Comparison of ENCODE assay signal across 15 cellular contexts in the genomic region with DNA sequence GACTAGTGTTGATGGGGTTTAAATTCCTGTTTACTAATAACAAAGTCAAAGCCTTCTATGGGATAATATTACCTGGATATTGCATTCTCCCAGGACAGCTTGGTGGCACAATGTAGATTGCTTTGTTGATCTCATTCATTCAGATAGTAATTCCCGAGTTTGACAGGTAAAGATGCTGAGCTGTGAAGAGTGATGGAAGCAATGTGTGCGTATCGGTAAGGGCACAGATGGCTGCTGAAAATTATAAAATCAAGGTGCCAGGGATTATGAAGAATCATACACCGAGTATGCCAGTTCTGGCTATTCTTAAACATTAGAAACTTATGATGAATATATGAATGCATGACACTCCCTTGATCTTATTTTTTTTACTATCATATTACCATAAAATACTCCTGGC.
DNase-seq lines count a peak whose midpoint lies in the region; ATAC-seq, FAIRE-seq and TF ChIP-seq lines count a peak whose summit lies in the region.
"Had no signal": no experiment of that assay in that cellular context is flagged by ENCODE, and none has a peak within 500 bp of the region (broad histone marks: within the 10 kb centered on the region; RNA-seq: fewer than 3 reads in every experiment).

No MANE protein-coding gene starts in this region.

- peaks cover 4% of the 10 kb centered on the region for H3K9me3 Mint-ChIP-seq in neural progenitor cell

- no peak for TF ChIP-seq POLR2A in GM12878 (IDR thresholded peaks at IDR 0.05; ENCODE audit: low read depth, low read length)
- no peak for TF ChIP-seq POLR2A in GM12891 (IDR thresholded peaks at IDR 0.05; ENCODE audit: low read depth, low read length)

- H3K36me3 Mint-ChIP-seq in neural progenitor cell: no peaks in the 10 kb centered on the region
- H3K36me3 Mint-ChIP-seq: CD4-positive, CD25-positive, alpha-beta regulatory T cell had no signal

- SMC1A ChIA-PET in GM12878 (lab: Charles Lee; ENCODE audit: uncharacterized antibody, unreplicated experiment): no interaction called here

- no peak overlapping the region for H3K27ac Mint-ChIP-seq in neural progenitor cell
- H3K27ac Mint-ChIP-seq: CD4-positive, CD25-positive, alpha-beta regulatory T cell had no signal

- BruUV-seq in GM12878 (replicated peaks; lab: Mats Ljungman, UMichigan): no TSS peak

- no peak for FAIRE-seq in GM12878 (lab: Jason Lieb, UNC)
- FAIRE-seq in GM12891 (lab: Jason Lieb, UNC): no peak

- H3K9me2 ChIP-seq in MM.1S (replicated peaks; ENCODE audit: insufficient read depth, low read length): no peaks in the 10 kb centered on the region

- H3K4me3 ChIP-seq in MM.1S (ENCODE audit: low read length) (peak overlapping the region; percentile 43; the same call in 1 of the 2 replicates), GM12878 (peak overlapping the region; percentile 33; the same call in 1 of the 2 replicates), neural progenitor cell (no peak overlapping the region)
- H3K4me3 ChIP-seq: BLaER1 treated with 17β-estradiol and CSF1 and Interleukin-3, amounts not matched to agents 10 nM and 100 nM; GM23248 had no signal

- H4K20me1 ChIP-seq in MM.1S (ENCODE audit: insufficient read depth, low read length): no peaks in the 10 kb centered on the region
- no peaks in the 10 kb centered on the region for H4K20me1 ChIP-seq in GM12878 (ENCODE audit: control insufficient read depth, insufficient read depth)
- no peaks in the 10 kb centered on the region for H4K20me1 ChIP-seq in neural progenitor cell (ENCODE audit: low read depth)
- H4K20me1 ChIP-seq: BLaER1 treated with 17β-estradiol and CSF1 and Interleukin-3, amounts not matched to agents 10 nM and 100 nM had no signal

- H3K27ac ChIP-seq in MM.1S (ENCODE audit: low read length) (no peak overlapping the region), GM12878 (ENCODE audit: control insufficient read depth, insufficient read depth) (no peak overlapping the region), neural progenitor cell (no peak overlapping the region)
- H3K27ac ChIP-seq: GM23248, HL-60 had no signal

- H3K27me3 Mint-ChIP-seq in neural progenitor cell (ENCODE audit: insufficient read depth, low read depth): peaks cover 2% of the 10 kb centered on the region
- H3K27me3 Mint-ChIP-seq: CD4-positive, CD25-positive, alpha-beta regulatory T cell had no signal

- in situ Hi-C loops in G401 (cut with HindIII; ENCODE audit: low sequenced_read_pairs): no loop called here
- in situ Hi-C loops in GM12878 (cut with MboI): no loop called here

- H3K79me2 ChIP-seq in MM.1S (ENCODE audit: low read length) (no peaks in the 10 kb centered on the region), GM12878 (ENCODE audit: control insufficient read depth, insufficient read depth, low read length) (no peaks in the 10 kb centered on the region), neural progenitor cell (ENCODE audit: low read depth) (no peaks in the 10 kb centered on the region)

- H2AFZ ChIP-seq in MM.1S (ENCODE audit: low read length): peak overlapping the region; percentile 45
- peak overlapping the region; percentile 37; the same call in 1 of the 2 replicates for H2AFZ ChIP-seq in GM12878 (ENCODE audit: control insufficient read depth, low read depth, low read length)
- H2AFZ ChIP-seq in neural progenitor cell (replicated peaks): peak overlapping the region; percentile 26
- H2AFZ ChIP-seq: GM23248 had no signal

- H3K4me1 ChIP-seq in MM.1S (ENCODE audit: low read length) (no peaks in the 10 kb centered on the region), GM12878 (ENCODE audit: control insufficient read depth, insufficient read depth, low read length) (no peaks in the 10 kb centered on the region), neural progenitor cell (no peaks in the 10 kb centered on the region)

- TF ChIP-seq RAD21 in GM12878 (IDR thresholded peaks at IDR 0.05; ENCODE audit: insufficient read depth, low read depth, low read length): no peak

- H3K4me2 ChIP-seq in MM.1S (ENCODE audit: low read depth, low read length) (peak overlapping the region; percentile 48), GM12878 (ENCODE audit: control insufficient read depth, insufficient read depth) (peak overlapping the region; percentile 48; the same call in 1 of the 2 replicates), neural progenitor cell (no peak overlapping the region)

- RAD21 ChIA-PET in GM12878 (lab: Charles Lee; ENCODE audit: unreplicated experiment): no interaction called here

- peak; percentile 16; the same call in 1 of the 3 replicates for ATAC-seq in GM12878
- no peak for ATAC-seq in HG03045 (IDR thresholded peaks at IDR 0.05; ENCODE audit: unreplicated experiment)

- H3K4me3 Mint-ChIP-seq in neural progenitor cell: no peak overlapping the region
- H3K4me3 Mint-ChIP-seq: CD4-positive, CD25-positive, alpha-beta regulatory T cell had no signal

- H3K4me1 Mint-ChIP-seq in neural progenitor cell: no peaks in the 10 kb centered on the region
- H3K4me1 Mint-ChIP-seq: CD4-positive, CD25-positive, alpha-beta regulatory T cell had no signal

- H3F3A ChIP-seq in MM.1S (ENCODE audit: insufficient read depth, low read length) (no peaks in the 10 kb centered on the region), neural progenitor cell (ENCODE audit: low read depth) (no peaks in the 10 kb centered on the region)

- POLR2A ChIA-PET in GM12878 (lab: Charles Lee): no interaction called here

- DNase-seq in G401 (ENCODE audit: low spot score) (peak; percentile 79), MM.1S (no peak), GM12878 (ENCODE audit: low read depth, low spot score) (no peak), neural progenitor cell (ENCODE audit: low spot score) (no peak), ecto neural progenitor cell (ENCODE audit: low spot score) (no peak), GM12891 (ENCODE audit: insufficient read length, low spot score) (no peak)
- DNase-seq: 8988T; ACHN; CD4-positive, CD25-positive, alpha-beta regulatory T cell; DMS53; GM23248; H7 had no signal

- intact Hi-C loops in GM12878 (cut with micrococcal nuclease; ENCODE audit: unreplicated experiment): no loop called here

- H3K9me3 ChIP-seq in MM.1S (replicated peaks; ENCODE audit: insufficient read depth, low read length): no peaks in the 10 kb centered on the region
- no peaks in the 10 kb centered on the region for H3K9me3 ChIP-seq in GM12878 (replicated peaks; ENCODE audit: control insufficient read depth, insufficient read depth, low read length)
- peaks cover 11% of the 10 kb centered on the region for H3K9me3 ChIP-seq in neural progenitor cell (ENCODE audit: low read depth)

- TF ChIP-seq CTCF in MM.1S (IDR thresholded peaks at IDR 0.05; ENCODE audit: low read length) (no peak), GM12878 (IDR thresholded peaks at IDR 0.05 in 2 of 3, conservative IDR thresholded peaks at IDR 0.05 in 1 of 3; ENCODE audit: control insufficient read depth in 2 of 3, extremely low read depth in 1 of 3, insufficient read depth in 1 of 3, low read depth in 3 of 3, low read length in 3 of 3) (no peak), neural progenitor cell (IDR thresholded peaks at IDR 0.05) (no peak)

- H3K36me3 ChIP-seq in MM.1S (replicated peaks; ENCODE audit: insufficient read depth, low read length) (no peaks in the 10 kb centered on the region), GM12878 (ENCODE audit: control insufficient read depth in 2 of 2, insufficient read depth in 2 of 2, low read length in 1 of 2) (no peaks in the 10 kb centered on the region), neural progenitor cell (no peaks in the 10 kb centered on the region)
- H3K36me3 ChIP-seq: BLaER1 treated with 17β-estradiol and CSF1 and Interleukin-3, amounts not matched to agents 10 nM and 100 nM had no signal

- H3K9ac ChIP-seq in MM.1S (ENCODE audit: low read length) (no peak overlapping the region), GM12878 (ENCODE audit: control insufficient read depth, insufficient read depth, low read length) (no peak overlapping the region), neural progenitor cell (no peak overlapping the region)
- H3K9ac ChIP-seq: BLaER1 treated with 17β-estradiol and CSF1 and Interleukin-3, amounts not matched to agents 10 nM and 100 nM; GM23248 had no signal

- CTCF ChIA-PET in GM12878 (lab: Yijun Ruan, JAX): interaction anchor here (1.0 kb wide), 1 partner anchor 11 kb away, joined by 3 read pairs; no protein-coding TSS in a partner anchor

- WGBS in GM12878 (ENCODE audit: insufficient coverage, insufficient replicate concordance, low lambda C conversion rate, missing lambda C conversion rate): 32% methylated on average over 4 of the region's 4 CpGs

- no peak for TF ChIP-seq EP300 in GM12878 (IDR thresholded peaks at IDR 0.05; ENCODE audit: borderline replicate concordance in 1 of 2, control insufficient read depth in 1 of 2, low read depth in 2 of 2, low read length in 2 of 2)

- H3K27me3 ChIP-seq in MM.1S (replicated peaks; ENCODE audit: insufficient read depth, low read length): no peaks in the 10 kb centered on the region
- no peaks in the 10 kb centered on the region for H3K27me3 ChIP-seq in GM12878 (replicated peaks in 1 of 2; ENCODE audit: control insufficient read depth in 2 of 2, insufficient read depth in 2 of 2, low read length in 1 of 2)
- no peaks in the 10 kb centered on the region for H3K27me3 ChIP-seq in neural progenitor cell
- H3K27me3 ChIP-seq: BLaER1 treated with 17β-estradiol and CSF1 and Interleukin-3, amounts not matched to agents 10 nM and 100 nM had no signal

TF ChIP-seq in GM12878, 131 proteins besides CTCF, POLR2A, EP300 and RAD21 (continues in another document):
- TF ChIP-seq IRF4 (IDR thresholded peaks at IDR 0.05; ENCODE audit: low read depth, low read length): no peak

TF ChIP-seq in GM12891, 5 proteins besides CTCF, POLR2A, EP300 and RAD21:
- TF ChIP-seq PAX5 (IDR thresholded peaks at IDR 0.05; ENCODE audit: insufficient read depth, low read length, severe bottlenecking) (no peak), TAF1 (IDR thresholded peaks at IDR 0.05; ENCODE audit: low read depth, low read length) (no peak), POU2F2 (IDR thresholded peaks at IDR 0.05; ENCODE audit: low read depth, low read length) (no peak), POLR2AphosphoS5 (IDR thresholded peaks at IDR 0.05; ENCODE audit: low read depth, low read length) (no peak), SPI1 (IDR thresholded peaks at IDR 0.05; ENCODE audit: low read depth, low read length) (no peak)
